In genomic region chrX:72084114-72084513, GRCh38 we compare ENCODE assay signal across 34 cellular contexts. TPM values are rescaled to one million over a fixed set of nuclear protein-coding genes. Genes with fewer than 3 reads are reported as not detected.
"Had no signal": no experiment of that assay in that cellular context is flagged by ENCODE, and none has a peak within 500 bp of the region (broad histone marks: within the 10 kb centered on the region; RNA-seq: fewer than 3 reads in every experiment).

No MANE protein-coding gene starts in this region.

- H3K4me3 ChIP-seq: ascending aorta had no signal

- H3K9me3 Mint-ChIP-seq: activated B cell treated with CpG ODN at 0.5 μM for 24 hours; activated CD4-positive, alpha-beta memory T cell treated with anti-CD3 and anti-CD28 coated beads for 36 hours; activated CD4-positive, alpha-beta T cell treated with anti-CD3 and anti-CD28 coated beads, Interleukin-2, amount 10 ng/mL, durations not matched to agents 24 days and 14 days; activated CD8-positive, alpha-beta T cell treated with anti-CD3 and anti-CD28 coated beads for 36 hours; activated naive CD4-positive, alpha-beta T cell treated with anti-CD3 and anti-CD28 coated beads, Interleukin-2, amount 10 ng/mL, durations not matched to agents 7 days and 5 days; activated naive CD4-positive, alpha-beta T cell treated with anti-CD3 and anti-CD28 coated beads, Interleukin-2, amount 50 U/mL, for 24 hours; activated naive CD8-positive, alpha-beta T cell treated with anti-CD3 and anti-CD28 coated beads, Interleukin-2, amount 10 ng/mL, durations not matched to agents 7 days and 5 days; activated naive CD8-positive, alpha-beta T cell treated with anti-CD3 and anti-CD28 coated beads, Interleukin-2, amount 50 U/mL, for 24 hours; activated T-cell treated with anti-CD3 and anti-CD28 coated beads, Interleukin-2, amount 50 U/mL, for 4 hours; activated T-cell treated with anti-CD3 and anti-CD28 coated beads, Interleukin-2, amount 50 U/mL, for 72 hours; activated T-helper 1 cell treated with anti-CD3 and anti-CD28 coated beads, Interleukin-12 subunit alpha, Interleukin-12 subunit beta, Interleukin-2, Interleukin-4 antibody, amounts not matched to agents 30 ng/mL and 10 ng/mL and 1 ng/mL, durations not matched to agents 14 hours and 24 hours and 36 hours; activated T-helper 17 cell treated with anti-CD3 and anti-CD28 coated beads, Interleukin-2, amount 50 U/mL, for 72 hours; T-helper 1 cell treated with Interleukin-12 subunit alpha and Interleukin-12 subunit beta and Interleukin-4 antibody, amounts not matched to agents 30 μg/mL and 1 μg/mL, for 36 hours; T-helper 2 cell treated with Interferon-gamma antibody and Interleukin-4, amounts not matched to agents 5 μg/mL and 100 μg/mL, for 36 hours had no signal

- H3K9me3 ChIP-seq: ascending aorta had no signal

- H3K27ac ChIP-seq: ascending aorta, VCaP had no signal

- H3K36me3 Mint-ChIP-seq: activated CD4-positive, alpha-beta memory T cell treated with anti-CD3 and anti-CD28 coated beads for 36 hours; activated naive CD4-positive, alpha-beta T cell treated with anti-CD3 and anti-CD28 coated beads, Interleukin-2, amount 10 ng/mL, durations not matched to agents 7 days and 5 days; activated naive CD4-positive, alpha-beta T cell treated with anti-CD3 and anti-CD28 coated beads, Interleukin-2, amount 50 U/mL, for 24 hours; activated naive CD8-positive, alpha-beta T cell; activated naive CD8-positive, alpha-beta T cell treated with anti-CD3 and anti-CD28 coated beads, Interleukin-2, amount 10 ng/mL, durations not matched to agents 7 days and 5 days; brain had no signal

- DNase-seq: activated B cell treated with CpG ODN at 0.5 μM for 24 hours; activated CD4-positive, alpha-beta memory T cell treated with anti-CD3 and anti-CD28 coated beads for 36 hours; activated CD4-positive, alpha-beta T cell treated with anti-CD3 and anti-CD28 coated beads for 4 hours; activated CD4-positive, alpha-beta T cell treated with anti-CD3 and anti-CD28 coated beads, Interleukin-2, amount 10 ng/mL, durations not matched to agents 24 days and 14 days; activated CD4-positive, alpha-beta T cell treated with anti-CD3 and anti-CD28 coated beads, Interleukin-2, amount 50 U/mL, for 1 hour; activated CD4-positive, alpha-beta T cell treated with anti-CD3 and anti-CD28 coated beads, Interleukin-2, amount 50 U/mL, for 4 hours; activated CD4-positive, CD25-positive, alpha-beta regulatory T cell treated with anti-CD3 and anti-CD28 coated beads, Interleukin-2, amount 50 U/mL, for 72 hours; activated CD8-positive, alpha-beta memory T cell treated with anti-CD3 and anti-CD28 coated beads, Interleukin-2, amount 50 U/mL, for 4 hours; activated CD8-positive, alpha-beta T cell treated with anti-CD3 and anti-CD28 coated beads for 36 hours; activated effector memory CD4-positive, alpha-beta T cell treated with anti-CD3 and anti-CD28 coated beads, Interleukin-2, amount 50 U/mL, for 16 hours; activated naive CD4-positive, alpha-beta T cell treated with anti-CD3 and anti-CD28 coated beads, Interleukin-2, amount 10 ng/mL, durations not matched to agents 7 days and 5 days; activated naive CD4-positive, alpha-beta T cell treated with Interleukin-2 at 50 U/mL for 16 hours; activated naive CD8-positive, alpha-beta T cell treated with anti-CD3 and anti-CD28 coated beads, Interleukin-2, amount 10 ng/mL, durations not matched to agents 7 days and 5 days; activated naive CD8-positive, alpha-beta T cell treated with anti-CD3 and anti-CD28 coated beads, Interleukin-2, amount 50 U/mL, for 24 hours; activated T-cell treated with anti-CD3 and anti-CD28 coated beads for 4 hours; activated T-cell treated with anti-CD3 and anti-CD28 coated beads, Interleukin-2, amount 50 U/mL, for 1 hour; activated T-cell treated with anti-CD3 and anti-CD28 coated beads, Interleukin-2, amount 50 U/mL, for 4 hours; activated T-cell treated with anti-CD3 and anti-CD28 coated beads, Interleukin-2, amount 50 U/mL, for 72 hours; amygdala; anterior cingulate cortex; central memory CD4-positive, alpha-beta T cell; T-helper 1 cell; T-helper 2 cell; T-helper 9 cell had no signal

- ATAC-seq: activated CD8-positive, alpha-beta T cell treated with anti-CD3 and anti-CD28 coated beads for 36 hours; activated naive CD8-positive, alpha-beta T cell treated with anti-CD3 and anti-CD28 coated beads, Interleukin-2, amount 50 U/mL, for 24 hours; activated T-cell treated with anti-CD3 and anti-CD28 coated beads, Interleukin-2, amount 50 U/mL, for 4 hours; activated T-cell treated with anti-CD3 and anti-CD28 coated beads, Interleukin-2, amount 50 U/mL, for 72 hours; activated T-helper 17 cell treated with anti-CD3 and anti-CD28 coated beads, Interleukin-2, amount 50 U/mL, for 72 hours had no signal

- H3K27me3 ChIP-seq: ascending aorta had no signal

- H3K27ac Mint-ChIP-seq: activated B cell treated with CpG ODN at 0.5 μM for 24 hours; activated CD4-positive, alpha-beta memory T cell treated with anti-CD3 and anti-CD28 coated beads for 36 hours; activated CD4-positive, alpha-beta T cell treated with anti-CD3 and anti-CD28 coated beads, Interleukin-2, amount 10 ng/mL, durations not matched to agents 24 days and 14 days; activated CD8-positive, alpha-beta T cell treated with anti-CD3 and anti-CD28 coated beads for 36 hours; activated naive CD4-positive, alpha-beta T cell treated with anti-CD3 and anti-CD28 coated beads, Interleukin-2, amount 10 ng/mL, durations not matched to agents 7 days and 5 days; activated naive CD4-positive, alpha-beta T cell treated with anti-CD3 and anti-CD28 coated beads, Interleukin-2, amount 50 U/mL, for 24 hours; activated naive CD8-positive, alpha-beta T cell; activated naive CD8-positive, alpha-beta T cell treated with anti-CD3 and anti-CD28 coated beads, Interleukin-2, amount 10 ng/mL, durations not matched to agents 7 days and 5 days; activated naive CD8-positive, alpha-beta T cell treated with anti-CD3 and anti-CD28 coated beads, Interleukin-2, amount 50 U/mL, for 24 hours; activated T-cell treated with anti-CD3 and anti-CD28 coated beads, Interleukin-2, amount 50 U/mL, for 72 hours; activated T-helper 1 cell treated with anti-CD3 and anti-CD28 coated beads, Interleukin-12 subunit alpha, Interleukin-12 subunit beta, Interleukin-2, Interleukin-4 antibody, amounts not matched to agents 30 ng/mL and 10 ng/mL and 1 ng/mL, durations not matched to agents 14 hours and 24 hours and 36 hours; activated T-helper 17 cell treated with anti-CD3 and anti-CD28 coated beads, Interleukin-2, amount 50 U/mL, for 72 hours; T-helper 2 cell treated with Interferon-gamma antibody and Interleukin-4, amounts not matched to agents 5 μg/mL and 100 μg/mL, for 36 hours had no signal

- H3K36me3 ChIP-seq: ascending aorta had no signal

- H3K27me3 Mint-ChIP-seq: activated CD4-positive, alpha-beta memory T cell treated with anti-CD3 and anti-CD28 coated beads for 36 hours; activated CD8-positive, alpha-beta T cell treated with anti-CD3 and anti-CD28 coated beads for 36 hours; activated naive CD4-positive, alpha-beta T cell treated with anti-CD3 and anti-CD28 coated beads, Interleukin-2, amount 50 U/mL, for 24 hours; activated naive CD8-positive, alpha-beta T cell treated with anti-CD3 and anti-CD28 coated beads, Interleukin-2, amount 50 U/mL, for 24 hours; activated T-helper 17 cell treated with anti-CD3 and anti-CD28 coated beads, Interleukin-2, amount 50 U/mL, for 72 hours; brain had no signal

- H3K4me3 Mint-ChIP-seq: activated B cell treated with CpG ODN at 0.5 μM for 24 hours; activated CD4-positive, alpha-beta memory T cell treated with anti-CD3 and anti-CD28 coated beads for 36 hours; activated CD4-positive, alpha-beta T cell treated with anti-CD3 and anti-CD28 coated beads, Interleukin-2, amount 10 ng/mL, durations not matched to agents 24 days and 14 days; activated CD8-positive, alpha-beta T cell treated with anti-CD3 and anti-CD28 coated beads for 36 hours; activated naive CD4-positive, alpha-beta T cell treated with anti-CD3 and anti-CD28 coated beads, Interleukin-2, amount 10 ng/mL, durations not matched to agents 7 days and 5 days; activated naive CD4-positive, alpha-beta T cell treated with anti-CD3 and anti-CD28 coated beads, Interleukin-2, amount 50 U/mL, for 24 hours; activated naive CD8-positive, alpha-beta T cell; activated naive CD8-positive, alpha-beta T cell treated with anti-CD3 and anti-CD28 coated beads, Interleukin-2, amount 10 ng/mL, durations not matched to agents 7 days and 5 days; activated naive CD8-positive, alpha-beta T cell treated with anti-CD3 and anti-CD28 coated beads, Interleukin-2, amount 50 U/mL, for 24 hours; activated T-cell treated with anti-CD3 and anti-CD28 coated beads, Interleukin-2, amount 50 U/mL, for 4 hours; activated T-cell treated with anti-CD3 and anti-CD28 coated beads, Interleukin-2, amount 50 U/mL, for 72 hours; activated T-helper 1 cell treated with anti-CD3 and anti-CD28 coated beads, Interleukin-12 subunit alpha, Interleukin-12 subunit beta, Interleukin-2, Interleukin-4 antibody, amounts not matched to agents 30 ng/mL and 10 ng/mL and 1 ng/mL, durations not matched to agents 14 hours and 24 hours and 36 hours; activated T-helper 17 cell treated with anti-CD3 and anti-CD28 coated beads, Interleukin-2, amount 50 U/mL, for 72 hours; brain; T-helper 1 cell treated with Interleukin-12 subunit alpha and Interleukin-12 subunit beta and Interleukin-4 antibody, amounts not matched to agents 30 μg/mL and 1 μg/mL, for 36 hours; T-helper 2 cell treated with Interferon-gamma antibody and Interleukin-4, amounts not matched to agents 5 μg/mL and 100 μg/mL, for 36 hours had no signal

- H3K4me1 Mint-ChIP-seq: activated CD4-positive, alpha-beta T cell treated with anti-CD3 and anti-CD28 coated beads, Interleukin-2, amount 10 ng/mL, durations not matched to agents 24 days and 14 days; activated naive CD4-positive, alpha-beta T cell treated with anti-CD3 and anti-CD28 coated beads, Interleukin-2, amount 10 ng/mL, durations not matched to agents 7 days and 5 days; activated naive CD4-positive, alpha-beta T cell treated with anti-CD3 and anti-CD28 coated beads, Interleukin-2, amount 50 U/mL, for 24 hours; activated naive CD8-positive, alpha-beta T cell treated with anti-CD3 and anti-CD28 coated beads, Interleukin-2, amount 10 ng/mL, durations not matched to agents 7 days and 5 days; activated naive CD8-positive, alpha-beta T cell treated with anti-CD3 and anti-CD28 coated beads, Interleukin-2, amount 50 U/mL, for 24 hours; activated T-helper 17 cell treated with anti-CD3 and anti-CD28 coated beads, Interleukin-2, amount 50 U/mL, for 72 hours had no signal

RNA-seq across cellular contexts. Expression of gene RTL5, which starts 47.6 kb away (rescaled TPM):
- total RNA-seq: bronchial epithelial cell had no signal
